10 cellular contexts compared by ENCODE assay signal in the genomic region with DNA sequence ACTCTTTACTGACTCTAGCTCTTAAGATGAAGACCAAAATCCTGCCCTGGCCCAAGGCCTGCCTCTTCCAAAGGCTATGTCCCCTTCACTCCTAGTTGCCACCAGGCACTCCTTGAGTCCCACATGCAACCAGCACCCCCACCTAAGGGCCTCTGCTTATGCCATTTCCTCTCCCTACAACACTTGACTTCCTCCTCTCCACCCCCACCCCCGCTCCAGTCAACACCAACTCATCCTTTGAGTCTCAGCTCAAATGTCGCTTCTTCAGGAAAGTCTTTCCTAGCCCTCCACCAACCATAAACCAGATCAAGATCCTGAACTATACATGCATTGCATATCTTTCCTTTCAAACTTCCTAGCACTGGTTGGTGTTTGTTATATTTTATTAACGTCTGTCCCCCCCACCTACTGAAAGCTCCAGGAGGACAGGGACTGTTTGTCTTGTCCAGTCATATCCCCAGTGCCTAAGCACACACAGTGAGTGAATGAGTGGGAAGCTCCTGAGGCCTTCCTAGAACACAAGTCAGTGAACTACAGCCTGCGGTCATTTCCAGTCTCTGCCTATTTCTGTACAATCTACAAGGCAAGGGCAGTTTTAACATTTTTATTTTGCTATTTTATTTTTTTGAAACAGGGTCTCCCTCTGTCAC. TPM values are rescaled to one million over a fixed set of nuclear protein-coding genes. Genes with fewer than 3 reads are reported as not detected.
A peak's percentile ranks its signal among the peaks of the same experiment; 100 is the strongest.
DNase-seq lines count a peak whose midpoint lies in the region; ATAC-seq and TF ChIP-seq lines count a peak whose summit lies in the region.
"Had no signal": no experiment of that assay in that cellular context is flagged by ENCODE, and none has a peak within 500 bp of the region (broad histone marks: within the 10 kb centered on the region; RNA-seq: fewer than 3 reads in every experiment).

No MANE protein-coding gene starts in this region.

- H3K27me3 ChIP-seq in gastroesophageal sphincter, result no peaks in the 10 kb centered on the region
- no peaks in the 10 kb centered on the region for H3K27me3 ChIP-seq in thyroid gland

- TF ChIP-seq POLR2A in gastroesophageal sphincter (IDR thresholded peaks at IDR 0.05), result no peak
- TF ChIP-seq POLR2A in thyroid gland (IDR thresholded peaks at IDR 0.05), result no peak

- 83 to 94% methylated on average over 4 of the region's 4 CpGs for WGBS in gastroesophageal sphincter (ENCODE audit: low coverage in 1 of 2), 2 donors
- 75 to 78% methylated on average over 4 of the region's 4 CpGs for WGBS in thyroid gland, 2 donors

- peak overlapping the region in 3 of 4 donors; percentile 75 to 87 (median 80) for H3K27ac ChIP-seq in gastroesophageal sphincter
- H3K27ac ChIP-seq in thyroid gland, result peak overlapping the region in 2 of 3 donors; percentile 54 to 76
- H3K27ac ChIP-seq: C4-2B had no signal

- H3K4me3 Mint-ChIP-seq in activated T-cell treated with anti-CD3 and anti-CD28 coated beads, Interleukin-2, amount 50 U/mL, for 24 hours, result peak overlapping the region; percentile 72

- H3K36me3 Mint-ChIP-seq in activated T-cell treated with anti-CD3 and anti-CD28 coated beads, Interleukin-2, amount 50 U/mL, for 24 hours (ENCODE audit: low read depth), result peaks cover 23% of the 10 kb centered on the region

- H3K4me1 ChIP-seq in gastroesophageal sphincter (peaks cover 20 to 98% (median 45%) of the 10 kb centered on the region in 3 donors), thyroid gland (peaks cover 77 to 92% of the 10 kb centered on the region in 2 donors)

- H3K4me1 Mint-ChIP-seq in activated T-cell treated with anti-CD3 and anti-CD28 coated beads, Interleukin-2, amount 50 U/mL, for 24 hours (ENCODE audit: low read depth), result peaks cover 36% of the 10 kb centered on the region

- DNase-seq in activated T-cell treated with anti-CD3 and anti-CD28 coated beads, Interleukin-2, amount 50 U/mL, for 24 hours, result no peak
- DNase-seq in activated T-cell treated with anti-CD3 and anti-CD28 coated beads for 4 hours (no peak), thyroid gland (peak in 1 of 2 donors; percentile 14), posterior cingulate gyrus (no peak), SHP77 (lab: John Stamatoyannopoulos, UW) (no peak)
- peak; percentile 60 for DNase-seq in activated CD4-positive, alpha-beta T cell treated with anti-CD3 and anti-CD28 coated beads for 48 hours

- TF ChIP-seq CTCF in gastroesophageal sphincter (IDR thresholded peaks at IDR 0.05), result no peak
- TF ChIP-seq CTCF in thyroid gland (IDR thresholded peaks at IDR 0.05), result no peak

- H3K36me3 ChIP-seq in gastroesophageal sphincter (no peaks in the 10 kb centered on the region), thyroid gland (no peaks in the 10 kb centered on the region)

- H3K9me3 ChIP-seq in gastroesophageal sphincter (no peaks in the 10 kb centered on the region), thyroid gland (no peaks in the 10 kb centered on the region)

- H3K27me3 Mint-ChIP-seq in activated T-cell treated with anti-CD3 and anti-CD28 coated beads, Interleukin-2, amount 50 U/mL, for 24 hours, result no peaks in the 10 kb centered on the region

- ATAC-seq in gastroesophageal sphincter (no peak), GM19328 (IDR thresholded peaks at IDR 0.05; ENCODE audit: unreplicated experiment) (no peak)

- no peak for TF ChIP-seq EP300 in gastroesophageal sphincter (IDR thresholded peaks at IDR 0.05)

- intact Hi-C loops in thyroid gland (cut with DNase I) (no loop called here), posterior cingulate gyrus (cut with DNase I) (loop anchor here (10.0 kb wide), 1 partner anchor 65 kb away; no protein-coding TSS in a partner anchor)

- H3K4me3 ChIP-seq in gastroesophageal sphincter (no peak overlapping the region), thyroid gland (replicated peaks in 1 of 3) (no peak overlapping the region)

- H3K9me3 Mint-ChIP-seq in activated T-cell treated with anti-CD3 and anti-CD28 coated beads, Interleukin-2, amount 50 U/mL, for 24 hours, result no peaks in the 10 kb centered on the region

- no peak overlapping the region for H3K27ac Mint-ChIP-seq in activated T-cell treated with anti-CD3 and anti-CD28 coated beads, Interleukin-2, amount 50 U/mL, for 24 hours

RNA-seq across cellular contexts. Expression of a gene that starts 7.3 kb away (rescaled TPM):
- total RNA-seq in gastroesophageal sphincter (10 to 100 TPM; 36.9 to 51.7 (median 46.5) TPM), thyroid gland (10 to 100 TPM; 32.8 to 54.0 (median 40.1) TPM)

RNA-seq across cellular contexts. Expression of a gene that starts 22.2 kb away (rescaled TPM):
- total RNA-seq in gastroesophageal sphincter (not detected), thyroid gland (not detected)
- total RNA-seq: SK-MEL-5 had no signal
